ENCODE assay signal across 9 cellular contexts in genomic region chr6:145148392-145149175, GRCh38.
DNase-seq lines count a peak whose midpoint lies in the region; ATAC-seq and TF ChIP-seq lines count a peak whose summit lies in the region.
"Had no signal": no experiment of that assay in that cellular context is flagged by ENCODE, and none has a peak within 500 bp of the region (broad histone marks: within the 10 kb centered on the region; RNA-seq: fewer than 3 reads in every experiment).

No MANE protein-coding gene starts in this region.

- DNase-seq in HK-2 (ENCODE audit: unreplicated experiment) (peak; percentile 26), WTC11 (ENCODE audit: low spot score) (no peak), mesenchymal stem cell (peak; percentile 74), H7 (no peak), OCI-M2 (lab: John Stamatoyannopoulos, UW; ENCODE audit: unreplicated experiment) (no peak), middle frontal gyrus (ENCODE audit: extremely low spot score, low spot score) (no peak)
- DNase-seq in effector memory CD4-positive, alpha-beta T cell = no peak

- no peak overlapping the region for H4K8ac ChIP-seq in mesenchymal stem cell (ENCODE audit: low read length)

- H4K91ac ChIP-seq in mesenchymal stem cell (ENCODE audit: low read length) = no peak overlapping the region

- no peak overlapping the region for H2BK120ac ChIP-seq in mesenchymal stem cell (ENCODE audit: low read depth, low read length)

- no peaks in the 10 kb centered on the region for H3K9me3 Mint-ChIP-seq in WTC11

- no peaks in the 10 kb centered on the region for H3K4me1 ChIP-seq in mesenchymal stem cell (ENCODE audit: control insufficient read depth, insufficient read depth, low read depth, low read length)
- H3K4me1 ChIP-seq in effector memory CD4-positive, alpha-beta T cell (ENCODE audit: control insufficient read depth, insufficient read depth, low read length, poor library complexity, severe bottlenecking) = no peaks in the 10 kb centered on the region
- H3K4me1 ChIP-seq: Peyer's patch had no signal

- no peak overlapping the region for H3K4ac ChIP-seq in mesenchymal stem cell (ENCODE audit: low read depth in 1 of 2, low read length in 2 of 2)

- no peaks in the 10 kb centered on the region for H3K36me3 Mint-ChIP-seq in WTC11

- no peak overlapping the region for H2BK5ac ChIP-seq in mesenchymal stem cell (ENCODE audit: low read depth, low read length, poor library complexity, severe bottlenecking)

- H3K27me3 Mint-ChIP-seq in WTC11 (ENCODE audit: low read depth) = no peaks in the 10 kb centered on the region

- H3K4me3 Mint-ChIP-seq in WTC11 = no peak overlapping the region

- H3K14ac ChIP-seq in mesenchymal stem cell (ENCODE audit: low read length in 2 of 2) = no peak overlapping the region

- POLR2A ChIA-PET in WTC11 (lab: Charles Lee) = no interaction called here

- ATAC-seq in GM18907 (IDR thresholded peaks at IDR 0.05; ENCODE audit: unreplicated experiment) = peak; percentile 78
- ATAC-seq in WTC11 = no peak

- peaks cover 32% of the 10 kb centered on the region for H3K4me1 Mint-ChIP-seq in WTC11

- CTCF ChIA-PET in WTC11 (lab: Charles Lee) = no interaction called here

- H3K18ac ChIP-seq in mesenchymal stem cell (ENCODE audit: low read depth in 1 of 2, low read length in 2 of 2) = no peak overlapping the region

- no peak overlapping the region for H2BK15ac ChIP-seq in mesenchymal stem cell (ENCODE audit: low read depth, poor library complexity, severe bottlenecking)

- 79% methylated on average over 3 of the region's 4 CpGs for WGBS in mesenchymal stem cell

- H2BK12ac ChIP-seq in mesenchymal stem cell (ENCODE audit: low read length in 2 of 2) = no peak overlapping the region

- H3K27me3 ChIP-seq in mesenchymal stem cell (ENCODE audit: control insufficient read depth in 1 of 2, insufficient read depth in 1 of 2, low read length in 2 of 2) (no peaks in the 10 kb centered on the region), H7 (ENCODE audit: control insufficient read depth, insufficient read depth, low read length) (no peaks in the 10 kb centered on the region)
- H3K27me3 ChIP-seq in effector memory CD4-positive, alpha-beta T cell (replicated peaks; ENCODE audit: control insufficient read depth, insufficient read depth, low read length, poor library complexity, severe bottlenecking) = no peaks in the 10 kb centered on the region
- H3K27me3 ChIP-seq: Peyer's patch had no signal

- no peak overlapping the region for H3K9ac ChIP-seq in mesenchymal stem cell (ENCODE audit: low read length)

- H3K79me1 ChIP-seq in mesenchymal stem cell (replicated peaks; ENCODE audit: low read length, poor library complexity, severe bottlenecking) = no peaks in the 10 kb centered on the region

- no peak for TF ChIP-seq CTCF in WTC11 (IDR thresholded peaks at IDR 0.05)

- H2AFZ ChIP-seq in mesenchymal stem cell (ENCODE audit: low read depth, low read length) = no peak overlapping the region

- H2AK5ac ChIP-seq in mesenchymal stem cell (ENCODE audit: low read length, severe bottlenecking) = no peak overlapping the region

- H3K27ac Mint-ChIP-seq in WTC11 = no peak overlapping the region

- no peak overlapping the region for H3K23ac ChIP-seq in mesenchymal stem cell (ENCODE audit: low read length in 2 of 2)

- H3K4me3 ChIP-seq in mesenchymal stem cell (ENCODE audit: insufficient read depth in 1 of 2, low read depth in 1 of 2, low read length in 2 of 2) (no peak overlapping the region), H7 (ENCODE audit: insufficient read depth, low read depth, low read length) (no peak overlapping the region)
- no peak overlapping the region for H3K4me3 ChIP-seq in effector memory CD4-positive, alpha-beta T cell (ENCODE audit: insufficient read depth, low read depth, low read length, poor library complexity, severe bottlenecking)
- H3K4me3 ChIP-seq: Peyer's patch had no signal

- H3K4me2 ChIP-seq in mesenchymal stem cell (ENCODE audit: low read length, poor library complexity, severe bottlenecking) = no peak overlapping the region

- H3K36me3 ChIP-seq in mesenchymal stem cell (ENCODE audit: control insufficient read depth in 1 of 2, insufficient read depth in 2 of 2, low read depth in 1 of 2, low read length in 2 of 2) (no peaks in the 10 kb centered on the region), H7 (replicated peaks; ENCODE audit: control insufficient read depth, insufficient read depth, low read length) (no peaks in the 10 kb centered on the region)
- H3K36me3 ChIP-seq in effector memory CD4-positive, alpha-beta T cell (ENCODE audit: control insufficient read depth, insufficient read depth, low read length) = no peaks in the 10 kb centered on the region
- H3K36me3 ChIP-seq: Peyer's patch had no signal

- no peaks in the 10 kb centered on the region for H3K9me3 ChIP-seq in mesenchymal stem cell (ENCODE audit: control insufficient read depth, low read length)
- H3K9me3 ChIP-seq in effector memory CD4-positive, alpha-beta T cell (ENCODE audit: control insufficient read depth, low read length) = no peaks in the 10 kb centered on the region
- H3K9me3 ChIP-seq: Peyer's patch had no signal

- H3K27ac ChIP-seq in mesenchymal stem cell (ENCODE audit: low read length, poor library complexity, severe bottlenecking) = peak overlapping the region; percentile 23
- no peak overlapping the region for H3K27ac ChIP-seq in effector memory CD4-positive, alpha-beta T cell (ENCODE audit: insufficient read depth, low read length, poor library complexity, severe bottlenecking)
- H3K27ac ChIP-seq: Peyer's patch had no signal

TF ChIP-seq in WTC11, 78 proteins besides CTCF, POLR2A, EP300 and RAD21:
- TF ChIP-seq ERG (CRISPR knock-in tag; IDR thresholded peaks at IDR 0.05) = no peak
- TF ChIP-seq NR2C2 (CRISPR knock-in tag; IDR thresholded peaks at IDR 0.05) = no peak
- TF ChIP-seq GABPB1 (CRISPR knock-in tag; IDR thresholded peaks at IDR 0.05) = 0 out of 2 replicates have a peak, but pooled peaks have one; percentile 36

Comparison
In these comparisons a context has a peak if more than half of its experiments do, and no peak if none do; other contexts are left out.
1. DNase-seq: peak in HK-2 (single experiment) and mesenchymal stem cell (single experiment); none in WTC11 (single experiment), H7 (single experiment), effector memory CD4-positive, alpha-beta T cell (0 of 3), OCI-M2 (single experiment) and middle frontal gyrus (single experiment).